ENCODE assay signal across 19 cellular contexts in the genomic region with DNA sequence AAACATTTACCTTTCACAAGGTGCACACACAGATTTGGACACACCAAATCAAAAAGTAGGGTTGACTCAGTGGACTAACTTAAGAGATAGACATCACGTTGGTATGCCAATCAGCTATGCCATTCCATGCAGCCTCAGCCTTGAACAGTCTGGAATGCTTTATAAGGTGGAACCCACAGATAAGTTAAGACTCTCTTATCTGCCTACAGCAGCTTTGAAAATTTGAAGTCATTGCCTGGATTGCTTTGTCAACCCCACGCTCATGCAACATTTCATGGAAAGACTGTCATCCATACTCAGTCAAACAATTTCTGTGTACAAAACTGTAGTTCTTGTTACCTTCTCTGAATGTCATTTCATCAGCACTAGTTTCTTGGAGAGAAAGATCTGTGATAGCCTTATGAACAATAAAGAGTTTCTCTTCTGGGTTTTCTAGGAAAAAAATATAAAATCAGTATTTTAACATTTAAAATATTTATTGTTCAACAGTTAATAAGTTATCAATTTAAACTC. TPM values are rescaled to one million over a fixed set of nuclear protein-coding genes. Genes with fewer than 3 reads are reported as not detected.
"Had no signal": no experiment of that assay in that cellular context is flagged by ENCODE, and none has a peak within 500 bp of the region (broad histone marks: within the 10 kb centered on the region; RNA-seq: fewer than 3 reads in every experiment).

No MANE protein-coding gene starts in this region.

- ATAC-seq: natural killer cell; right cardiac atrium; stimulated activated memory B cell treated with anti-CD40 and anti-IgM and Interleukin-4, amounts not matched to agents 10 μg/mL and 1 μg/mL and 100 μg/mL, for 72 hours had no signal

- H3K9me3 ChIP-seq: spleen, upper lobe of left lung had no signal

- H3K36me3 ChIP-seq: cardiac muscle cell, spleen, upper lobe of left lung had no signal

- H3K27ac ChIP-seq: cardiac muscle cell, coronary artery, spleen, upper lobe of left lung, VCaP had no signal

- H3K4me3 ChIP-seq: cardiac muscle cell, coronary artery, spleen, upper lobe of left lung had no signal

- H3K27me3 ChIP-seq: cardiac muscle cell, spleen, upper lobe of left lung had no signal

- DNase-seq: activated CD4-positive, alpha-beta memory T cell treated with anti-CD3 and anti-CD28 coated beads, Interleukin-2, amount 10 ng/mL, durations not matched to agents 7 days and 5 days; activated gamma-delta T cell; activated T-cell treated with anti-CD3 and anti-CD28 coated beads, Interleukin-2, amount 50 U/mL, for 48 hours; glutamatergic neuron; immature natural killer cell; mammary epithelial cell; natural killer cell; nucleus accumbens; right cardiac atrium; spleen; stimulated activated CD4-positive, alpha-beta T cell treated with anti-CD3 and anti-CD28 coated beads, Interleukin-1b, Interleukin-23, amount 100 ng/mL, for 48 hours; upper lobe of left lung had no signal

RNA-seq across cellular contexts. Expression of a gene that starts 1.2 kb away (rescaled TPM):
- total RNA-seq: epithelial cell of proximal tubule, mucosa of gallbladder, progenitor cell of endocrine pancreas had no signal
- polyA plus RNA-seq: cardiac muscle cell, mammary epithelial cell had no signal
